In genomic region chr6:11043961-11044711, GRCh38 we compare ENCODE assay signal across 1 cellular context.
A peak's percentile ranks its signal among the peaks of the same experiment; 100 is the strongest.
TF ChIP-seq lines count a peak whose summit lies in the region.

Gene ELOVL2 (minus strand): TSS chr6:11044305. CDS start chr6:11044230, 75 bp downstream.

TF ChIP-seq in K562, 482 proteins besides CTCF, POLR2A, EP300 and RAD21 (continued from another document and continues in another):
- TF ChIP-seq THRA (IDR thresholded peaks at IDR 0.05), result no peak
- TF ChIP-seq SRSF9 (IDR thresholded peaks at IDR 0.05; ENCODE audit: borderline replicate concordance, low read depth, low read length), result no peak
- TF ChIP-seq CCNT2 (IDR thresholded peaks at IDR 0.05; ENCODE audit: borderline replicate concordance, extremely low read depth, insufficient read length, low read depth, low read length), result peak; percentile 69
- TF ChIP-seq GTF2E2 (tag; IDR thresholded peaks at IDR 0.05), result no peak
- TF ChIP-seq THAP7 (CRISPR knock-in tag; IDR thresholded peaks at IDR 0.05), result no peak
- no peak for TF ChIP-seq STAT5A (IDR thresholded peaks at IDR 0.05; ENCODE audit: borderline replicate concordance, low read length)
- no peak for TF ChIP-seq TOE1 (IDR thresholded peaks at IDR 0.05; ENCODE audit: borderline replicate concordance)
- no peak for TF ChIP-seq TOE1 (CRISPR knock-in tag; IDR thresholded peaks at IDR 0.05; ENCODE audit: borderline replicate concordance, low read depth)
- TF ChIP-seq KLF6 (CRISPR knock-in tag; IDR thresholded peaks at IDR 0.05; ENCODE audit: borderline replicate concordance), result no peak
- no peak for TF ChIP-seq ZNF311 (CRISPR knock-in tag; IDR thresholded peaks at IDR 0.05)
- TF ChIP-seq FOXM1 (IDR thresholded peaks at IDR 0.05; ENCODE audit: low read depth), result no peak
- no peak for TF ChIP-seq FOXM1 (CRISPR knock-in tag; IDR thresholded peaks at IDR 0.05; ENCODE audit: low read depth)
- no peak for TF ChIP-seq ZNF561 (CRISPR knock-in tag; conservative IDR thresholded peaks at IDR 0.05)
- no peak for TF ChIP-seq ZNF324 (CRISPR knock-in tag; IDR thresholded peaks at IDR 0.05)
- no peak for TF ChIP-seq RBM34 (IDR thresholded peaks at IDR 0.05; ENCODE audit: borderline replicate concordance, insufficient read depth, low read length)
- TF ChIP-seq MYBL2 (IDR thresholded peaks at IDR 0.05; ENCODE audit: low read depth), result no peak
- no peak for TF ChIP-seq MYBL2 (CRISPR knock-in tag; IDR thresholded peaks at IDR 0.05; ENCODE audit: borderline replicate concordance)
- no peak for TF ChIP-seq HEY1 (CRISPR knock-in tag; IDR thresholded peaks at IDR 0.05; ENCODE audit: borderline replicate concordance)
- TF ChIP-seq CTCFL (IDR thresholded peaks at IDR 0.05; ENCODE audit: borderline replicate concordance, insufficient read depth, low read depth, low read length, poor library complexity, severe bottlenecking), result peak; percentile 88
- TF ChIP-seq ZNF778 (CRISPR knock-in tag; IDR thresholded peaks at IDR 0.05), result no peak
- TF ChIP-seq NR3C1 (CRISPR knock-in tag; IDR thresholded peaks at IDR 0.05), result peak; percentile 46; the same call in 1 of the 2 replicates
- TF ChIP-seq ZNF518B (CRISPR knock-in tag; IDR thresholded peaks at IDR 0.05), result no peak
- no peak for TF ChIP-seq ETV5 (CRISPR knock-in tag; IDR thresholded peaks at IDR 0.05; ENCODE audit: low read depth)
- TF ChIP-seq TAF9B (IDR thresholded peaks at IDR 0.05; ENCODE audit: partially characterized antibody), result no peak
- TF ChIP-seq ZBTB34 (CRISPR knock-in tag; IDR thresholded peaks at IDR 0.05), result no peak
- no peak for TF ChIP-seq MYNN (IDR thresholded peaks at IDR 0.05)
- no peak for TF ChIP-seq MYNN (CRISPR knock-in tag; IDR thresholded peaks at IDR 0.05)
- TF ChIP-seq ZNF586 (CRISPR knock-in tag; conservative IDR thresholded peaks at IDR 0.05), result no peak
- TF ChIP-seq ZBTB7A (IDR thresholded peaks at IDR 0.05; ENCODE audit: borderline replicate concordance, control insufficient read depth, low read depth, low read length), result peak; percentile 97
- 0 out of 2 replicates have a peak, but pooled peaks have one; percentile 9 for TF ChIP-seq MAX (CRISPR knock-in tag; IDR thresholded peaks at IDR 0.05)
- peak; percentile 71 for TF ChIP-seq SAFB (IDR thresholded peaks at IDR 0.05; ENCODE audit: borderline replicate concordance, low read depth, low read length)
- no peak for TF ChIP-seq HSF4 (CRISPR knock-in tag; IDR thresholded peaks at IDR 0.05; ENCODE audit: borderline replicate concordance)
- no peak for TF ChIP-seq OTX1 (CRISPR knock-in tag; IDR thresholded peaks at IDR 0.05)
- TF ChIP-seq ZNF212 (CRISPR knock-in tag; IDR thresholded peaks at IDR 0.05), result no peak
- TF ChIP-seq MXD1 (CRISPR knock-in tag; IDR thresholded peaks at IDR 0.05; ENCODE audit: borderline replicate concordance, poor library complexity, severe bottlenecking), result no peak
- TF ChIP-seq CREB3 (tag; conservative IDR thresholded peaks at IDR 0.05; ENCODE audit: low read depth), result no peak
- no peak for TF ChIP-seq ZNF354B (CRISPR knock-in tag; IDR thresholded peaks at IDR 0.05)
- TF ChIP-seq ZNF766 (CRISPR knock-in tag; conservative IDR thresholded peaks at IDR 0.05), result 0 out of 2 replicates have a peak, but pooled peaks have one; percentile 39
- no peak for TF ChIP-seq MAFK (IDR thresholded peaks at IDR 0.05; ENCODE audit: low read length)
- no peak for TF ChIP-seq PML (IDR thresholded peaks at IDR 0.05; ENCODE audit: low read length)
- TF ChIP-seq ZFP36 (IDR thresholded peaks at IDR 0.05; ENCODE audit: low read depth, low read length, partially characterized antibody), result no peak
- TF ChIP-seq SREBF1 (IDR thresholded peaks at IDR 0.05; ENCODE audit: borderline replicate concordance, low read depth, low read length), result no peak
- TF ChIP-seq MYC (IDR thresholded peaks at IDR 0.05; ENCODE audit: low read depth, low read length), result 0 out of 2 replicates have a peak, but pooled peaks have one; percentile 42
- TF ChIP-seq MYC (CRISPR knock-in tag; IDR thresholded peaks at IDR 0.05; ENCODE audit: borderline replicate concordance, low read depth), result no peak
- peak; percentile 17 for TF ChIP-seq KDM5B (IDR thresholded peaks at IDR 0.05; ENCODE audit: insufficient replicate concordance, low read depth, low read length)
- peak; percentile 75 for TF ChIP-seq ZNF395 (CRISPR knock-in tag; IDR thresholded peaks at IDR 0.05)
- TF ChIP-seq ETV1 (tag; conservative IDR thresholded peaks at IDR 0.05; ENCODE audit: low read depth), result no peak
- TF ChIP-seq POU5F1 (IDR thresholded peaks at IDR 0.05; ENCODE audit: borderline replicate concordance, low read depth, low read length, partially characterized antibody), result no peak
- TF ChIP-seq BDP1 (IDR thresholded peaks at IDR 0.05; ENCODE audit: insufficient read depth, insufficient read length), result no peak
- no peak for TF ChIP-seq SREBF2 (CRISPR knock-in tag; IDR thresholded peaks at IDR 0.05)
- TF ChIP-seq PHF20 (IDR thresholded peaks at IDR 0.05; ENCODE audit: partially characterized antibody), result no peak
- TF ChIP-seq RBM22 (IDR thresholded peaks at IDR 0.05; ENCODE audit: low read depth, low read length, poor library complexity, severe bottlenecking), result no peak
- peak; percentile 88; the same call in 1 of the 2 replicates for TF ChIP-seq CBX1 (IDR thresholded peaks at IDR 0.05; ENCODE audit: low read depth)
- no peak for TF ChIP-seq SIRT6 (IDR thresholded peaks at IDR 0.05; ENCODE audit: low read depth, low read length)
- TF ChIP-seq HDAC2 (IDR thresholded peaks at IDR 0.05), result no peak
- TF ChIP-seq TAL1 (IDR thresholded peaks at IDR 0.05), result no peak
- TF ChIP-seq KAT2B (IDR thresholded peaks at IDR 0.05; ENCODE audit: low read depth, low read length), result no peak
- no peak for TF ChIP-seq IRF1 (CRISPR knock-in tag; IDR thresholded peaks at IDR 0.05; ENCODE audit: borderline replicate concordance)
- no peak for TF ChIP-seq HOMEZ (CRISPR knock-in tag; IDR thresholded peaks at IDR 0.05)
